In genomic region chr11:34984514-34984913, GRCh38 we compare ENCODE assay signal across 25 cellular contexts.
A peak's percentile ranks its signal among the peaks of the same experiment; 100 is the strongest.
DNase-seq lines count a peak whose midpoint lies in the region; ATAC-seq, FAIRE-seq and TF ChIP-seq lines count a peak whose summit lies in the region.
"Had no signal": no experiment of that assay in that cellular context is flagged by ENCODE, and none has a peak within 500 bp of the region (broad histone marks: within the 10 kb centered on the region; RNA-seq: fewer than 3 reads in every experiment).

No MANE protein-coding gene starts in this region.

- H3K4me1 ChIP-seq in HepG2 (ENCODE audit: insufficient read depth, low read length) (no peaks in the 10 kb centered on the region), right lobe of liver (peaks cover 0 to 11% (median 0%) of the 10 kb centered on the region in 4 donors), IMR-90 (ENCODE audit: control insufficient read depth, insufficient read depth, low read length) (peaks cover 10% of the 10 kb centered on the region), K562 (replicated peaks in 1 of 2; ENCODE audit: control insufficient read depth in 2 of 2, insufficient read depth in 2 of 2, low read length in 2 of 2) (no peaks in the 10 kb centered on the region)
- H3K4me1 ChIP-seq: BE2C had no signal

- H2BK20ac ChIP-seq in IMR-90 (ENCODE audit: low read depth, low read length), result no peak overlapping the region

- no peak overlapping the region for H3K23ac ChIP-seq in IMR-90 (ENCODE audit: low read depth, low read length)

- H3K27me3 ChIP-seq in HepG2 (ENCODE audit: control insufficient read depth in 1 of 2, insufficient read depth in 2 of 2, low read length in 2 of 2), result no peaks in the 10 kb centered on the region
- H3K27me3 ChIP-seq in right lobe of liver, result no peaks in the 10 kb centered on the region
- H3K27me3 ChIP-seq in IMR-90 (ENCODE audit: control insufficient read depth, insufficient read depth, low read length), result no peaks in the 10 kb centered on the region
- H3K27me3 ChIP-seq in K562 (ENCODE audit: control insufficient read depth in 2 of 2, insufficient read depth in 2 of 2, low read length in 2 of 2), result no peaks in the 10 kb centered on the region
- H3K27me3 ChIP-seq: BE2C, BLaER1 had no signal

- peaks cover 20 to 36% of the 10 kb centered on the region in 2 experiments for H3K79me1 ChIP-seq in IMR-90 (ENCODE audit: low read depth in 1 of 2, low read length in 2 of 2)

- H3K56ac ChIP-seq in IMR-90 (ENCODE audit: extremely low read depth, insufficient read depth, low read length), result no peak overlapping the region

- peaks cover 3 to 37% of the 10 kb centered on the region in 2 experiments; a peak in 4 of 5 replicates for H3K36me3 ChIP-seq in HepG2 (replicated peaks in 1 of 2; ENCODE audit: control insufficient read depth in 1 of 2, insufficient read depth in 2 of 2, low read length in 2 of 2)
- peaks cover 0 to 12% (median 3%) of the 10 kb centered on the region in 4 donors for H3K36me3 ChIP-seq in right lobe of liver
- peaks cover 11% of the 10 kb centered on the region for H3K36me3 ChIP-seq in IMR-90 (ENCODE audit: control insufficient read depth, insufficient read depth, low read length)
- peaks cover 23% of the 10 kb centered on the region; the same call in 1 of the 3 replicates for H3K36me3 ChIP-seq in K562 (ENCODE audit: control insufficient read depth, insufficient read depth, low read length)
- H3K36me3 ChIP-seq: BE2C had no signal

- ATAC-seq in HepG2 (no peak), right lobe of liver (no peak), IMR-90 (ENCODE audit: low read depth) (no peak), K562 (no peak), T-cell (replicated peaks in 1 of 4) (no peak)
- ATAC-seq: GM12878 had no signal

- dilution Hi-C loops in IMR-90 (cut with HindIII; ENCODE audit: low sequenced_read_pairs, unreplicated experiment), result no loop called here

- H3K18ac ChIP-seq in IMR-90 (ENCODE audit: low read depth, low read length), result no peak overlapping the region

- H2AK5ac ChIP-seq in IMR-90 (ENCODE audit: low read depth, low read length), result no peak overlapping the region

- H4K5ac ChIP-seq in IMR-90 (ENCODE audit: low read depth, low read length), result no peak overlapping the region

- no peak overlapping the region for H2BK15ac ChIP-seq in IMR-90 (ENCODE audit: low read depth, low read length)

- H3K9me1 ChIP-seq in IMR-90 (ENCODE audit: insufficient read depth, low read length), result peaks cover 7% of the 10 kb centered on the region
- H3K9me1 ChIP-seq in K562 (ENCODE audit: control insufficient read depth, insufficient read depth, low read length), result no peaks in the 10 kb centered on the region

- no peak overlapping the region for H3K4ac ChIP-seq in IMR-90 (ENCODE audit: low read depth, low read length)

- CTCF ChIA-PET in HepG2 (lab: Yijun Ruan, JAX; ENCODE audit: low intra/inter-chr PET ratio, low total read pairs) (no interaction called here), IMR-90 (lab: Yijun Ruan, JAX) (no interaction called here), K562 (lab: Yijun Ruan, JAX; ENCODE audit: low intra/inter-chr PET ratio) (no interaction called here), T-cell (lab: Charles Lee) (no interaction called here)

- H2AFZ ChIP-seq in HepG2 (ENCODE audit: low read length) (no peak overlapping the region), IMR-90 (replicated peaks; ENCODE audit: low read length, poor library complexity) (no peak overlapping the region), K562 (ENCODE audit: low read depth, low read length) (no peak overlapping the region)

- WGBS in HepG2 (ENCODE audit: low lambda C conversion rate), result 99% methylated on average over 2 of the region's 2 CpGs
- 100% methylated on average over 2 of the region's 2 CpGs for WGBS in right lobe of liver (ENCODE audit: insufficient coverage, low coverage, low lambda C conversion rate, missing lambda C conversion rate)
- no CpG with 5 or more reads among the region's 2 CpGs for WGBS in IMR-90 (ENCODE audit: extremely low coverage in 2 of 2, insufficient read length in 1 of 2), 2 experiments
- WGBS in K562 (ENCODE audit: insufficient coverage, low coverage, missing lambda C conversion rate), result 97% methylated on average over 2 of the region's 2 CpGs

- H3K4me2 ChIP-seq in HepG2 (ENCODE audit: low read depth, low read length), result no peak overlapping the region
- no peak overlapping the region for H3K4me2 ChIP-seq in IMR-90 (ENCODE audit: low read depth, low read length)
- H3K4me2 ChIP-seq in K562 (ENCODE audit: insufficient read depth, low read length), result no peak overlapping the region
- H3K4me2 ChIP-seq: BLaER1 had no signal

- H3K4me1 Mint-ChIP-seq in T-cell, result peaks cover 10 to 15% (median 12%) of the 10 kb centered on the region in 3 donors

- no peak overlapping the region for H3K4me3 Mint-ChIP-seq in T-cell
- H3K4me3 Mint-ChIP-seq: CD14-positive monocyte; CD4-positive, alpha-beta memory T cell; CD4-positive, CD25-positive, alpha-beta regulatory T cell; CD8-positive, alpha-beta memory T cell had no signal

- H3K36me3 Mint-ChIP-seq in T-cell, result peaks cover 52% of the 10 kb centered on the region

- H3K4me3 ChIP-seq in HepG2 (replicated peaks in 1 of 3; ENCODE audit: insufficient read depth in 1 of 3, low read depth in 2 of 3, low read length in 3 of 3) (no peak overlapping the region), right lobe of liver (no peak overlapping the region), IMR-90 (ENCODE audit: insufficient read depth, low read depth, low read length) (no peak overlapping the region), K562 (no peak overlapping the region)
- H3K4me3 ChIP-seq: BLaER1, GM12878 had no signal

- DNase-seq in HepG2 (ENCODE audit: low spot score), result no peak
- no peak for DNase-seq in right lobe of liver
- DNase-seq in IMR-90, result no peak
- DNase-seq in K562 (ENCODE audit: extremely low read depth in 1 of 4, low spot score in 3 of 4), result no peak
- DNase-seq in T-cell, result no peak
- DNase-seq in NCI-H774 (lab: John Stamatoyannopoulos, UW), result no peak
- DNase-seq: ACHN; BE2C; C1 segment of cervical spinal cord; CD4-positive, alpha-beta memory T cell; CD4-positive, CD25-positive, alpha-beta regulatory T cell; CD8-positive, alpha-beta memory T cell; COR-L47; DMS 273 treated with DMSO at 0.1 percent for 48 hours; DMS153; DMS53; DMS79; DND-41; EL; GDM1 had no signal

- intact Hi-C loops in HepG2 (cut with micrococcal nuclease; ENCODE audit: unreplicated experiment), result no loop called here
- intact Hi-C loops in right lobe of liver (cut with DNase I), result no loop called here
- intact Hi-C loops in IMR-90 (cut with micrococcal nuclease), result no loop called here
- intact Hi-C loops in K562 (cut with micrococcal nuclease), result no loop called here

- POLR2A ChIA-PET in HepG2 (lab: Yijun Ruan, JAX), result no interaction called here
- POLR2A ChIA-PET in IMR-90 (lab: Charles Lee; ENCODE audit: unreplicated experiment), result no interaction called here
- POLR2A ChIA-PET in K562 (lab: Yijun Ruan, JAX), result interaction anchor here (0.6 kb wide), 1 partner anchor 359 kb away, joined by 3 read pairs; no protein-coding TSS in a partner anchor
- POLR2A ChIA-PET in T-cell (lab: Charles Lee), result no interaction called here

- H3K9me3 Mint-ChIP-seq in T-cell, result peaks cover 0 to 4% (median 0%) of the 10 kb centered on the region in 3 donors
- H3K9me3 Mint-ChIP-seq: CD8-positive, alpha-beta memory T cell had no signal

- TF ChIP-seq EP300 in HepG2 (IDR thresholded peaks at IDR 0.05; ENCODE audit: low read depth in 2 of 2, low read length in 2 of 2) (no peak), HepG2 (CRISPR knock-in tag; IDR thresholded peaks at IDR 0.05; ENCODE audit: borderline replicate concordance) (no peak), K562 (IDR thresholded peaks at IDR 0.05; ENCODE audit: low read length) (no peak)

- TF ChIP-seq RAD21 in HepG2 (CRISPR knock-in tag; IDR thresholded peaks at IDR 0.05) (no peak), IMR-90 (IDR thresholded peaks at IDR 0.05; ENCODE audit: low read length) (no peak), K562 (CRISPR knock-in tag; conservative IDR thresholded peaks at IDR 0.05 in 1 of 2, IDR thresholded peaks at IDR 0.05 in 1 of 2) (no peak)

- H4K8ac ChIP-seq in IMR-90 (ENCODE audit: low read depth in 2 of 2, low read length in 2 of 2), result no peak overlapping the region

- no peaks in the 10 kb centered on the region for H3K27me3 Mint-ChIP-seq in T-cell
- H3K27me3 Mint-ChIP-seq: CD4-positive, alpha-beta memory T cell; CD4-positive, CD25-positive, alpha-beta regulatory T cell; CD8-positive, alpha-beta memory T cell had no signal

- in situ Hi-C loops in HepG2 (cut with HindIII; ENCODE audit: extremely low pct_ligation_motif_present, low pct_unique_long_range_greater_than_20kb), result no loop called here
- in situ Hi-C loops in IMR-90 (cut with MboI; ENCODE audit: low sequenced_read_pairs), result no loop called here
- in situ Hi-C loops in K562 (cut with MboI), result no loop called here

- H4K20me1 ChIP-seq in HepG2 (ENCODE audit: insufficient read depth, low read length), result no peaks in the 10 kb centered on the region
- H4K20me1 ChIP-seq in IMR-90 (ENCODE audit: insufficient read depth, low read length), result no peaks in the 10 kb centered on the region
- no peaks in the 10 kb centered on the region for H4K20me1 ChIP-seq in K562 (replicated peaks; ENCODE audit: control insufficient read depth, insufficient read depth, low read length)
- H4K20me1 ChIP-seq: BLaER1 had no signal

- no TSS peak for BruUV-seq in HepG2 (replicated peaks; lab: Mats Ljungman, UMichigan)
- no TSS peak for BruUV-seq in IMR-90 (replicated peaks; lab: Mats Ljungman, UMichigan)
- no TSS peak for BruUV-seq in K562 (replicated peaks; lab: Mats Ljungman, UMichigan)

- no peak overlapping the region for H2BK120ac ChIP-seq in IMR-90 (ENCODE audit: low read depth, low read length)

- no peak for TF ChIP-seq CTCF in HepG2 (CRISPR knock-in tag; IDR thresholded peaks at IDR 0.05)
- no peak for TF ChIP-seq CTCF in right lobe of liver (IDR thresholded peaks at IDR 0.05)
- no peak for TF ChIP-seq CTCF in IMR-90 (conservative IDR thresholded peaks at IDR 0.05; ENCODE audit: low read depth, low read length)
- no peak for TF ChIP-seq CTCF in K562 (IDR thresholded peaks at IDR 0.05 in 2 of 3, conservative IDR thresholded peaks at IDR 0.05 in 1 of 3; ENCODE audit: insufficient read depth in 2 of 3, low read depth in 1 of 3, low read length in 3 of 3)

- H3K79me2 ChIP-seq in HepG2 (ENCODE audit: insufficient read depth, low read length), result no peaks in the 10 kb centered on the region
- H3K79me2 ChIP-seq in K562 (ENCODE audit: control insufficient read depth, insufficient read depth, low read length), result no peaks in the 10 kb centered on the region

- H4K91ac ChIP-seq in IMR-90 (ENCODE audit: insufficient read depth, low read depth, low read length), result no peak overlapping the region

- no peak for FAIRE-seq in HepG2 (lab: Jason Lieb, UNC)
- FAIRE-seq in K562 (lab: Jason Lieb, UNC), result no peak
- FAIRE-seq: GM12878, GM19239 had no signal

- H3K9ac ChIP-seq in HepG2 (ENCODE audit: insufficient read depth, low read depth, low read length) (no peak overlapping the region), IMR-90 (ENCODE audit: low read depth, low read length) (no peak overlapping the region), K562 (ENCODE audit: insufficient read depth in 1 of 2, low read depth in 2 of 2, low read length in 2 of 2) (no peak overlapping the region)
- H3K9ac ChIP-seq: BLaER1 had no signal

- H3K9me3 ChIP-seq in HepG2 (ENCODE audit: low read length), result no peaks in the 10 kb centered on the region
- no peaks in the 10 kb centered on the region for H3K9me3 ChIP-seq in right lobe of liver
- no peaks in the 10 kb centered on the region for H3K9me3 ChIP-seq in IMR-90 (ENCODE audit: control insufficient read depth, insufficient read depth, low read length)
- H3K9me3 ChIP-seq in K562 (replicated peaks; ENCODE audit: control insufficient read depth, insufficient read depth, low read depth, low read length), result no peaks in the 10 kb centered on the region
- H3K9me3 ChIP-seq: BE2C had no signal

- H3K14ac ChIP-seq in IMR-90 (replicated peaks; ENCODE audit: low read depth, low read length), result 0 out of 2 replicates have a peak overlapping the region, but pooled peaks have one; percentile 52

- TF ChIP-seq POLR2A in HepG2 (IDR thresholded peaks at IDR 0.05; ENCODE audit: insufficient read depth in 1 of 2, low read depth in 2 of 2, low read length in 2 of 2) (no peak), right lobe of liver (IDR thresholded peaks at IDR 0.05) (no peak), IMR-90 (IDR thresholded peaks at IDR 0.05; ENCODE audit: low read depth, low read length) (no peak), K562 (conservative IDR thresholded peaks at IDR 0.05) (no peak)

- H3K27ac ChIP-seq in HepG2 (ENCODE audit: extremely low read length, insufficient read depth, low read length) (no peak overlapping the region), right lobe of liver (no peak overlapping the region), IMR-90 (ENCODE audit: insufficient read depth, low read length) (no peak overlapping the region), K562 (ENCODE audit: extremely low read depth, low read depth, low read length) (no peak overlapping the region)
- H3K27ac ChIP-seq: 22Rv1, BLaER1 had no signal

- H3K27ac Mint-ChIP-seq in T-cell, result no peak overlapping the region
- H3K27ac Mint-ChIP-seq: CD14-positive monocyte; CD4-positive, alpha-beta memory T cell; CD4-positive, CD25-positive, alpha-beta regulatory T cell; CD8-positive, alpha-beta memory T cell had no signal

- H2AK9ac ChIP-seq in IMR-90 (replicated peaks; ENCODE audit: low read depth, low read length, poor library complexity), result no peak overlapping the region

- no peak overlapping the region for H2BK5ac ChIP-seq in IMR-90 (ENCODE audit: low read depth, low read length, poor library complexity, severe bottlenecking)

Comparison
In these comparisons a context has a peak if more than half of its experiments do, and no peak if none do; other contexts are left out.
1. Of the 241 proteins assayed by ChIP-seq in both HepG2 and K562: peak only in HepG2: MAFF and MAFK; only in K562: MAFG; in both: none; in neither: 238.